Comparison of ENCODE assay signal across 8 cellular contexts in genomic region chr19:4909172-4909896, GRCh38. TPM values are rescaled to one million over a fixed set of nuclear protein-coding genes. Genes with fewer than 3 reads are reported as not detected.
DNase-seq lines count a peak whose midpoint lies in the region; ATAC-seq and TF ChIP-seq lines count a peak whose summit lies in the region.

TSS of gene UHRF1 (plus strand) at chr19:4909501. CDS start at chr19:4910886, 1,385 bp downstream.

- H3K27me3 ChIP-seq in CD4-positive, CD25-positive, alpha-beta regulatory T cell (ENCODE audit: control insufficient read depth, insufficient read depth, low read length) = no peaks in the 10 kb centered on the region
- peaks cover 0 to 7% (median 2%) of the 10 kb centered on the region in 4 donors for H3K27me3 ChIP-seq in upper lobe of left lung

- in situ Hi-C loops in GM18951 (cut with MboI; ENCODE audit: low sequenced_read_pairs, unreplicated experiment) = no loop called here

- H3K27ac ChIP-seq in CD4-positive, CD25-positive, alpha-beta regulatory T cell (ENCODE audit: insufficient read depth, low read length, poor library complexity, severe bottlenecking) = peak within 1 kb of the TSS; percentile 70
- H3K27ac ChIP-seq in upper lobe of left lung = peak within 1 kb of the TSS in 2 of 4 donors; percentile 19 to 63

- peak in 1 of 3 donors; percentile 79 for DNase-seq in CD4-positive, CD25-positive, alpha-beta regulatory T cell
- DNase-seq in Kasumi-1 (lab: John Stamatoyannopoulos, UW) (peak; percentile 16 to 18), dermis microvascular lymphatic vessel endothelial cell (ENCODE audit: low read depth in 2 of 2) (peak in 1 of 2 donors; percentile 45), natural killer cell (no peak), upper lobe of left lung (no peak), Ammon's horn (ENCODE audit: low spot score) (no peak)

- no peak for TF ChIP-seq EP300 in upper lobe of left lung (IDR thresholded peaks at IDR 0.05)

- peaks cover 5 to 59% (median 24%) of the 10 kb centered on the region in 4 donors for H3K4me1 Mint-ChIP-seq in CD4-positive, CD25-positive, alpha-beta regulatory T cell
- H3K4me1 Mint-ChIP-seq in natural killer cell = peaks cover 45 to 52% of the 10 kb centered on the region in 2 donors

- H3K36me3 Mint-ChIP-seq in CD4-positive, CD25-positive, alpha-beta regulatory T cell = peaks cover 2% of the 10 kb centered on the region
- H3K36me3 Mint-ChIP-seq in natural killer cell = no peaks in the 10 kb centered on the region

- TF ChIP-seq CTCF in natural killer cell (IDR thresholded peaks at IDR 0.05) (no peak), upper lobe of left lung (IDR thresholded peaks at IDR 0.05) (no peak)

- no peaks in the 10 kb centered on the region for H3K27me3 Mint-ChIP-seq in CD4-positive, CD25-positive, alpha-beta regulatory T cell
- no peaks in the 10 kb centered on the region for H3K27me3 Mint-ChIP-seq in natural killer cell (ENCODE audit: low read depth in 2 of 2)

- no peaks in the 10 kb centered on the region for H3K9me3 Mint-ChIP-seq in CD4-positive, CD25-positive, alpha-beta regulatory T cell
- no peaks in the 10 kb centered on the region for H3K9me3 Mint-ChIP-seq in natural killer cell

- H3K4me3 Mint-ChIP-seq in CD4-positive, CD25-positive, alpha-beta regulatory T cell = peak within 1 kb of the TSS; percentile 93 to 100 (median 99)
- H3K4me3 Mint-ChIP-seq in natural killer cell = peak within 1 kb of the TSS; percentile 88

- intact Hi-C loops in T-helper 1 cell treated with Interleukin-12 subunit alpha and Interleukin-12 subunit beta and Interleukin-4 antibody, amounts not matched to agents 30 ng/mL and 1 ng/mL, for 36 hours (cut with micrococcal nuclease) = no loop called here
- intact Hi-C loops in natural killer cell (cut with micrococcal nuclease) = no loop called here

- peaks cover 5% of the 10 kb centered on the region for H3K36me3 ChIP-seq in CD4-positive, CD25-positive, alpha-beta regulatory T cell (ENCODE audit: control insufficient read depth, insufficient read depth, low read length)
- H3K36me3 ChIP-seq in upper lobe of left lung = no peaks in the 10 kb centered on the region

- 0 to 1% methylated on average over 3 to 31 of the region's 87 CpGs for WGBS in upper lobe of left lung, 2 donors

- peak; percentile 75 for TF ChIP-seq POLR2A in GM18951 (IDR thresholded peaks at IDR 0.05; ENCODE audit: extremely low read depth, insufficient read depth, insufficient read length)
- TF ChIP-seq POLR2A in upper lobe of left lung (IDR thresholded peaks at IDR 0.05) = no peak

- H3K4me1 ChIP-seq in CD4-positive, CD25-positive, alpha-beta regulatory T cell (ENCODE audit: control insufficient read depth, insufficient read depth, low read length, poor library complexity, severe bottlenecking) = peaks cover 54% of the 10 kb centered on the region
- peaks cover 21 to 36% (median 27%) of the 10 kb centered on the region in 4 donors for H3K4me1 ChIP-seq in upper lobe of left lung

- peak within 1 kb of the TSS in 2 of 3 donors; percentile 84 to 86 for H3K27ac Mint-ChIP-seq in CD4-positive, CD25-positive, alpha-beta regulatory T cell
- peak within 1 kb of the TSS in 1 of 2 donors; percentile 98 for H3K27ac Mint-ChIP-seq in natural killer cell

- ATAC-seq in CD4-positive, CD25-positive, alpha-beta regulatory T cell (ENCODE audit: low read depth in 2 of 2) = peak in 1 of 2 donors; percentile 2
- peak in 1 of 3 donors; percentile 10 for ATAC-seq in natural killer cell
- ATAC-seq in upper lobe of left lung (ENCODE audit: low FRiP score in 2 of 2) = no peak

- no peaks in the 10 kb centered on the region for H3K9me3 ChIP-seq in CD4-positive, CD25-positive, alpha-beta regulatory T cell (ENCODE audit: control insufficient read depth in 2 of 2, low read length in 2 of 2)
- H3K9me3 ChIP-seq in upper lobe of left lung = no peaks in the 10 kb centered on the region

- H3K4me3 ChIP-seq in CD4-positive, CD25-positive, alpha-beta regulatory T cell (ENCODE audit: low read depth, low read length) = peak within 1 kb of the TSS; percentile 83
- H3K4me3 ChIP-seq in upper lobe of left lung = peak within 1 kb of the TSS; percentile 55 to 97 (median 71)

RNA-seq across cellular contexts. Expression of gene UHRF1, which starts in this region (rescaled TPM):
- 2.2 TPM for total RNA-seq in CD4-positive, CD25-positive, alpha-beta regulatory T cell
- 1 to 10 TPM in 2 of 4 donors, under 1 TPM in 2; 0.57 to 2.7 (median 0.97) TPM for polyA plus RNA-seq in CD4-positive, CD25-positive, alpha-beta regulatory T cell
- 97.2 and 102 TPM in 2 replicates for total RNA-seq in T-helper 1 cell treated with Interleukin-12 subunit alpha and Interleukin-12 subunit beta and Interleukin-4 antibody, amounts not matched to agents 30 ng/mL and 1 ng/mL, for 36 hours
- total RNA-seq in dermis microvascular lymphatic vessel endothelial cell = 18.3 and 27.1 TPM in 2 replicates
- 1 to 10 TPM; 2.8 to 4.6 (median 4.1) TPM for total RNA-seq in natural killer cell
- 1 to 10 TPM; 1.0 to 5.1 (median 2.3) TPM for total RNA-seq in upper lobe of left lung

Comparison
In these comparisons a context has a peak if more than half of its experiments do, and no peak if none do; other contexts are left out.
1. DNase-seq: peak in Kasumi-1 (2 of 2); none in natural killer cell (single experiment), upper lobe of left lung (0 of 2) and Ammon's horn (single experiment).